In the genomic region with DNA sequence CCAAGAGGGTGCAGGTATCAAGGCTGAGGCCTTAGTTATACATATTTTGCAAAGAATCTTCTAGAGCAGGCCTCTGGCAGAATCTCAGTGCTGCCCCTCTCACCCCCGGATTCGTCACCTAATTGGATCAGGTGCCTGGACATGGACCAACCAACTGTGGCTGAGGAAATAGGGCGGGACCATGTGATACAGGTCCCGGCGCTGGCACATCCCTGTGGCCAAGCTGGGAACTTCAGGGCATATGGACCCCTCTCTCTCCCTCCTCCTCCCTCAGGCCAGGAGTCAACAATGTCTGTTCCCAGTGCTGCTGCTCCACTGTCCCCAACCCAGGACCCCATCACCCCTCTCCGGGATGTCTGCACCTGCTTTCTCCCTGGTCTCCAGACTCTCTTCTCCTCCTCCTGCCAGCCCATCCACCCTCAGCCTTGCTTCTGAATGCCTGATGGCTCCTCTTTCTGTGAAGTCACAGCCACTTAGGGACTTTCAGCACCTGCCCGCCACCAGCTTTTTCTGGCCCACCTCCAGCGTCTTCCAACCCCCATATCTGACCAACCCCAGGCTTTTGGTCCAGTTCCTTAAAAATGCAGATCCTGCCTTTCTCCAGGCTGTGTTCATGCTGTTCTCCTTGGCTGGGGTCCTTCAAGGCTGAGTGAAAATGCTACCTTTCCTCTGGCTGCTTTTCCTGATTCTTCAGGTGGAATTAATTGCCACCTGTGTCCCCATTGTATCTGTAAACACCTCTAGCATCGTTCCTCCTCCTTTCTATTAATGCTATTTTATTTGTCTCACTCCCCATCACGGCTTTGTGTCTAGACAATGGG, we compare ENCODE assay signal across 10 cellular contexts. TPM values are rescaled to one million over a fixed set of nuclear protein-coding genes. Genes with fewer than 3 reads are reported as not detected.
DNase-seq lines count a peak whose midpoint lies in the region; ATAC-seq and TF ChIP-seq lines count a peak whose summit lies in the region.
"Had no signal": no experiment of that assay in that cellular context is flagged by ENCODE, and none has a peak within 500 bp of the region (broad histone marks: within the 10 kb centered on the region; RNA-seq: fewer than 3 reads in every experiment).

No MANE protein-coding gene starts in this region.

- H3K27ac ChIP-seq in cardiac muscle cell (no peak overlapping the region), heart right ventricle (no peak overlapping the region), upper lobe of right lung (no peak overlapping the region)

- no peaks in the 10 kb centered on the region for H3K27me3 ChIP-seq in cardiac muscle cell
- H3K27me3 ChIP-seq in heart right ventricle = peaks cover 0 to 51% (median 16%) of the 10 kb centered on the region in 7 donors
- no peaks in the 10 kb centered on the region for H3K27me3 ChIP-seq in upper lobe of right lung

- no peaks in the 10 kb centered on the region for H3K36me3 ChIP-seq in cardiac muscle cell
- no peaks in the 10 kb centered on the region for H3K36me3 ChIP-seq in heart right ventricle
- H3K36me3 ChIP-seq in upper lobe of right lung = no peaks in the 10 kb centered on the region

- DNase-seq in cardiac muscle cell (ENCODE audit: low read depth in 1 of 2, low spot score in 1 of 2) (peak; percentile 25 to 39), heart right ventricle (no peak), NCI-H2171 (lab: John Stamatoyannopoulos, UW) (peak; percentile 66), cerebellum (ENCODE audit: low spot score) (peak; percentile 63), upper lobe of right lung (no peak), middle frontal gyrus (ENCODE audit: extremely low spot score, low spot score) (no peak), left colon (no peak)
- DNase-seq in NK-92 treated with Interleukin-12 subunit alpha and Interleukin-12 subunit beta, amount 100 ng/mL, for 24 hours (lab: John Stamatoyannopoulos, UW) = no peak
- DNase-seq: Kasumi-1 had no signal

- WGBS in heart right ventricle, 2 donors = 48 to 55% methylated on average over 10 of the region's 10 CpGs

- H3K4me1 ChIP-seq in cardiac muscle cell (ENCODE audit: low read depth) (no peaks in the 10 kb centered on the region), heart right ventricle (peaks cover 0 to 9% (median 0%) of the 10 kb centered on the region in 9 donors), upper lobe of right lung (no peaks in the 10 kb centered on the region)

- H3K4me3 ChIP-seq in cardiac muscle cell (no peak overlapping the region), heart right ventricle (no peak overlapping the region), upper lobe of right lung (no peak overlapping the region)

- H3K9me3 ChIP-seq in cardiac muscle cell (ENCODE audit: low read depth) (no peaks in the 10 kb centered on the region), heart right ventricle (no peaks in the 10 kb centered on the region), upper lobe of right lung (no peaks in the 10 kb centered on the region)

- ATAC-seq in heart right ventricle (no peak), upper lobe of right lung (no peak), left colon (no peak)

- intact Hi-C loops in heart right ventricle (cut with DNase I) = no loop called here
- intact Hi-C loops in upper lobe of right lung (cut with DNase I) = no loop called here
- intact Hi-C loops in left colon (cut with DNase I, micrococcal nuclease) = no loop called here

- peak; percentile 31 for TF ChIP-seq CTCF in cardiac muscle cell (IDR thresholded peaks at IDR 0.05; ENCODE audit: low read depth, low read length)
- peak in 2 of 9 donors; percentile 13 to 19 for TF ChIP-seq CTCF in heart right ventricle (IDR thresholded peaks at IDR 0.05)
- TF ChIP-seq CTCF in upper lobe of right lung (IDR thresholded peaks at IDR 0.05) = peak; percentile 11

RNA-seq across cellular contexts. Expression of a gene that starts 19.0 kb away (rescaled TPM):
- not detected in 2 replicates for total RNA-seq in cardiac muscle cell
- polyA plus RNA-seq in cardiac muscle cell = 0.55 TPM in 1 of 2 replicates, not detected in the other
- not detected for total RNA-seq in heart right ventricle
- not detected for polyA plus RNA-seq in heart right ventricle
- total RNA-seq in cerebellum = not detected
- not detected for total RNA-seq in upper lobe of right lung
- total RNA-seq in left colon = not detected
- total RNA-seq: skeletal muscle tissue had no signal

RNA-seq across cellular contexts. Expression of a gene that starts 33.9 kb away (rescaled TPM):
- total RNA-seq in cardiac muscle cell (67.3 and 78.2 TPM in 2 replicates), heart right ventricle (10 to 100 TPM; 18.5 to 32.1 (median 25.6) TPM), cerebellum (37.0 TPM), upper lobe of right lung (61.5 TPM), left colon (10 to 100 TPM; 62.6 to 66.7 TPM)
- polyA plus RNA-seq in cardiac muscle cell (65.4 and 79.0 TPM in 2 replicates), heart right ventricle (10 to 100 TPM; 39.2 to 45.9 TPM)

Comparison
In these comparisons a context has a peak if more than half of its experiments do, and no peak if none do; other contexts are left out.
1. DNase-seq: peak in cardiac muscle cell (2 of 2), NCI-H2171 (single experiment) and cerebellum (single experiment); none in heart right ventricle (0 of 2), upper lobe of right lung (single experiment), NK-92 treated with Interleukin-12 subunit alpha and Interleukin-12 subunit beta, amount 100 ng/mL, for 24 hours (single experiment), middle frontal gyrus (single experiment) and left colon (0 of 2).